ENCODE assay signal across 1 cellular context in the genomic region with DNA sequence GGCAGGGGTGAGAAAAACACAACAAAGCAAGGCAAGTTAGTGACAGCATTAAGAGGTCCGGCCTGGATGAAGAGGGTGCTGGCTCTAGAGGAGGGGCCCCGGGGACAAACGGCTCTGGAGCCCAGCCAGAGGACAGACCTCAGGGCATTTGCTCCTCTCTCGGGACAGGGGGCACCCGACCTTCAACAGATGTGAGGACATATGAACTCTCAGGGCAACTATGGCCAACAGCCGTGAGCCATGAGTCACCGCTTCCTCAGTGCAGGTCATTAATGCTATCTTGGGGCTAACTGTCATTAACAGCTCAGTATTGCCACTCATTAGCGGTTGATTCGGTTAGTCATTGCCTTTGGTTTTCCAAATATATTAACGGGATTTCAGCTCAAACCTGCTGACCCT.
TF ChIP-seq lines count a peak whose summit lies in the region.

No MANE protein-coding gene starts in this region.

TF ChIP-seq in GM12878, 131 proteins besides CTCF, POLR2A, EP300 and RAD21:
- no peak for TF ChIP-seq MTA2 (IDR thresholded peaks at IDR 0.05; ENCODE audit: low read depth)
- no peak for TF ChIP-seq NR2F1 (conservative IDR thresholded peaks at IDR 0.05)
- TF ChIP-seq PML (IDR thresholded peaks at IDR 0.05; ENCODE audit: low read length): no peak
- TF ChIP-seq ZNF207 (IDR thresholded peaks at IDR 0.05; ENCODE audit: borderline replicate concordance): no peak
- TF ChIP-seq, protein P1, sequence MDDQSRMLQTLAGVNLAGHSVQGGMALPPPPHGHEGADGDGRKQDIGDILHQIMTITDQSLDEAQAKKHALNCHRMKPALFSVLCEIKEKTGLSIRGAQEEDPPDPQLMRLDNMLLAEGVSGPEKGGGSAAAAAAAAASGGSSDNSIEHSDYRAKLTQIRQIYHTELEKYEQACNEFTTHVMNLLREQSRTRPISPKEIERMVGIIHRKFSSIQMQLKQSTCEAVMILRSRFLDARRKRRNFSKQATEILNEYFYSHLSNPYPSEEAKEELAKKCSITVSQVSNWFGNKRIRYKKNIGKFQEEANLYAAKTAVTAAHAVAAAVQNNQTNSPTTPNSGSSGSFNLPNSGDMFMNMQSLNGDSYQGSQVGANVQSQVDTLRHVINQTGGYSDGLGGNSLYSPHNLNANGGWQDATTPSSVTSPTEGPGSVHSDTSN (IDR thresholded peaks at IDR 0.05; ENCODE audit: insufficient replicate concordance, low read depth, low read length): no peak
- no peak for TF ChIP-seq CBFB (IDR thresholded peaks at IDR 0.05; ENCODE audit: low read depth)
- TF ChIP-seq POLR2AphosphoS2 (IDR thresholded peaks at IDR 0.05; ENCODE audit: low read depth, low read length): no peak
- TF ChIP-seq, protein P2, sequence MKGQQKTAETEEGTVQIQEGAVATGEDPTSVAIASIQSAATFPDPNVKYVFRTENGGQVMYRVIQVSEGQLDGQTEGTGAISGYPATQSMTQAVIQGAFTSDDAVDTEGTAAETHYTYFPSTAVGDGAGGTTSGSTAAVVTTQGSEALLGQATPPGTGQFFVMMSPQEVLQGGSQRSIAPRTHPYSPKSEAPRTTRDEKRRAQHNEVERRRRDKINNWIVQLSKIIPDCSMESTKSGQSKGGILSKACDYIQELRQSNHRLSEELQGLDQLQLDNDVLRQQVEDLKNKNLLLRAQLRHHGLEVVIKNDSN (IDR thresholded peaks at IDR 0.05; ENCODE audit: borderline replicate concordance, extremely low read length, insufficient read depth, low read depth, low read length): no peak
- no peak for TF ChIP-seq BMI1 (IDR thresholded peaks at IDR 0.05; ENCODE audit: borderline replicate concordance)
- no peak for TF ChIP-seq MXI1 (IDR thresholded peaks at IDR 0.05; ENCODE audit: low read depth, low read length)
- TF ChIP-seq, protein P3, sequence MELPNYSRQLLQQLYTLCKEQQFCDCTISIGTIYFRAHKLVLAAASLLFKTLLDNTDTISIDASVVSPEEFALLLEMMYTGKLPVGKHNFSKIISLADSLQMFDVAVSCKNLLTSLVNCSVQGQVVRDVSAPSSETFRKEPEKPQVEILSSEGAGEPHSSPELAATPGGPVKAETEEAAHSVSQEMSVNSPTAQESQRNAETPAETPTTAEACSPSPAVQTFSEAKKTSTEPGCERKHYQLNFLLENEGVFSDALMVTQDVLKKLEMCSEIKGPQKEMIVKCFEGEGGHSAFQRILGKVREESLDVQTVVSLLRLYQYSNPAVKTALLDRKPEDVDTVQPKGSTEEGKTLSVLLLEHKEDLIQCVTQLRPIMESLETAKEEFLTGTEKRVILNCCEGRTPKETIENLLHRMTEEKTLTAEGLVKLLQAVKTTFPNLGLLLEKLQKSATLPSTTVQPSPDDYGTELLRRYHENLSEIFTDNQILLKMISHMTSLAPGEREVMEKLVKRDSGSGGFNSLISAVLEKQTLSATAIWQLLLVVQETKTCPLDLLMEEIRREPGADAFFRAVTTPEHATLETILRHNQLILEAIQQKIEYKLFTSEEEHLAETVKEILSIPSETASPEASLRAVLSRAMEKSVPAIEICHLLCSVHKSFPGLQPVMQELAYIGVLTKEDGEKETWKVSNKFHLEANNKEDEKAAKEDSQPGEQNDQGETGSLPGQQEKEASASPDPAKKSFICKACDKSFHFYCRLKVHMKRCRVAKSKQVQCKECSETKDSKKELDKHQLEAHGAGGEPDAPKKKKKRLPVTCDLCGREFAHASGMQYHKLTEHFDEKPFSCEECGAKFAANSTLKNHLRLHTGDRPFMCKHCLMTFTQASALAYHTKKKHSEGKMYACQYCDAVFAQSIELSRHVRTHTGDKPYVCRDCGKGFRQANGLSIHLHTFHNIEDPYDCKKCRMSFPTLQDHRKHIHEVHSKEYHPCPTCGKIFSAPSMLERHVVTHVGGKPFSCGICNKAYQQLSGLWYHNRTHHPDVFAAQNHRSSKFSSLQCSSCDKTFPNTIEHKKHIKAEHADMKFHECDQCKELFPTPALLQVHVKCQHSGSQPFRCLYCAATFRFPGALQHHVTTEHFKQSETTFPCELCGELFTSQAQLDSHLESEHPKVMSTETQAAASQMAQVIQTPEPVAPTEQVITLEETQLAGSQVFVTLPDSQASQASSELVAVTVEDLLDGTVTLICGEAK (IDR thresholded peaks at IDR 0.05; ENCODE audit: borderline replicate concordance): no peak
